9 cellular contexts compared by ENCODE assay signal in genomic region chr15:41971893-41972340, GRCh38. TPM values are rescaled to one million over a fixed set of nuclear protein-coding genes. Genes with fewer than 3 reads are reported as not detected.
DNase-seq lines count a peak whose midpoint lies in the region; TF ChIP-seq lines count a peak whose summit lies in the region.
"Had no signal": no experiment of that assay in that cellular context is flagged by ENCODE, and none has a peak within 500 bp of the region (broad histone marks: within the 10 kb centered on the region; RNA-seq: fewer than 3 reads in every experiment).

No MANE protein-coding gene starts in this region.

- H3K27me3 ChIP-seq in PC-9 (ENCODE audit: insufficient read depth, low read depth): no peaks in the 10 kb centered on the region

- H3K4me2 ChIP-seq in PC-9: peak overlapping the region; percentile 78

- H3K27ac Mint-ChIP-seq in nephron: peak overlapping the region in 2 of 3 experiments; percentile 56 to 75

- H3K9me3 Mint-ChIP-seq in nephron: no peaks in the 10 kb centered on the region

- DNase-seq in NCI-H82 (lab: John Stamatoyannopoulos, UW) (peak; percentile 62), NCI-H82 treated with DMSO at 0.1 percent for 48 hours (lab: John Stamatoyannopoulos, UW; ENCODE audit: unreplicated experiment) (no peak), HFF-Myc (ENCODE audit: extremely low read depth, low read depth) (no peak), PC-9 (no peak), epithelial cell of esophagus (ENCODE audit: low read depth) (no peak), inferior parietal cortex (ENCODE audit: extremely low spot score) (no peak), GM19238 (ENCODE audit: insufficient read length, low spot score) (no peak)

- H3K4me1 ChIP-seq in PC-9 (replicated peaks; ENCODE audit: insufficient read depth): peaks cover 28% of the 10 kb centered on the region

- H3K4me3 Mint-ChIP-seq in nephron: peak overlapping the region; percentile 89 to 95 (median 94)

- no peaks in the 10 kb centered on the region; the same call in 1 of the 2 replicates for H4K20me1 ChIP-seq in PC-9 (ENCODE audit: insufficient read depth)

- peak overlapping the region; percentile 83 for H2AFZ ChIP-seq in PC-9

- H3K36me3 Mint-ChIP-seq in nephron (ENCODE audit: low read depth): no peaks in the 10 kb centered on the region

- peak overlapping the region; percentile 92 for H3K27ac ChIP-seq in PC-9

- H3K27me3 Mint-ChIP-seq in nephron (ENCODE audit: low read depth): peaks cover 17% of the 10 kb centered on the region

- no peaks in the 10 kb centered on the region for H3K9me3 ChIP-seq in PC-9 (ENCODE audit: insufficient read depth, low read depth)

- H3K4me3 ChIP-seq in HFF-Myc (replicated peaks; ENCODE audit: low read depth, low read length) (peak overlapping the region; percentile 77), PC-9 (peak overlapping the region; percentile 77), epithelial cell of esophagus (ENCODE audit: low read length) (peak overlapping the region; percentile 81)

- peaks cover 43% of the 10 kb centered on the region for H3K79me2 ChIP-seq in PC-9 (ENCODE audit: low read depth)

- intact Hi-C loops in PC-9 (cut with micrococcal nuclease; ENCODE audit: unreplicated experiment): loop anchor here (1.0 to 2.0 kb wide), 5 partner anchors 37 to 197 kb away; partner anchors contain the start of genes MAPKBP1 and PLA2G4B

- no peaks in the 10 kb centered on the region for H3K36me3 ChIP-seq in PC-9 (ENCODE audit: low read depth)

- BruUV-seq in PC-9 (replicated peaks; lab: Mats Ljungman, UMichigan): no TSS peak

- POLR2A ChIA-PET in PC-9 (lab: Charles Lee; ENCODE audit: unreplicated experiment): interaction anchor here (0.5 to 1.3 kb wide), 7 partner anchors 23 to 722 kb away, joined by 3 to 6 read pairs (median 3); no protein-coding TSS in a partner anchor

- CTCF ChIA-PET in PC-9 (lab: Charles Lee): interaction anchor here (1.2 to 2.4 kb wide), 2 partner anchors 67 to 198 kb away, joined by 6 to 7 read pairs; partner anchors contain the start of gene MAPKBP1

- H3K9me2 ChIP-seq in PC-9 (ENCODE audit: insufficient read depth): no peaks in the 10 kb centered on the region

- peaks cover 23% of the 10 kb centered on the region for H3K4me1 Mint-ChIP-seq in nephron

- peaks cover 21% of the 10 kb centered on the region for H3F3A ChIP-seq in PC-9 (ENCODE audit: insufficient read depth, low read depth)

- TF ChIP-seq CTCF in HFF-Myc (IDR thresholded peaks at IDR 0.05; ENCODE audit: low read depth, low read length, missing control alignments): no peak
- TF ChIP-seq CTCF in PC-9 (conservative IDR thresholded peaks at IDR 0.05): no peak
- no peak for TF ChIP-seq CTCF in epithelial cell of esophagus (IDR thresholded peaks at IDR 0.05; ENCODE audit: insufficient read depth, low read depth, low read length, missing control alignments)
- no peak for TF ChIP-seq CTCF in nephron (IDR thresholded peaks at IDR 0.05; ENCODE audit: unreplicated experiment in 3 of 3)

RNA-seq across cellular contexts. Expression of gene EHD4, which starts 0.4 kb away (rescaled TPM):
- 15.4 and 18.1 TPM in 2 replicates for total RNA-seq in PC-9 (2021)

RNA-seq across cellular contexts. Expression of gene PLA2G4E, which starts 48.9 kb away (rescaled TPM):
- not detected in 2 replicates for total RNA-seq in PC-9 (2021)
- total RNA-seq: dermis microvascular lymphatic vessel endothelial cell had no signal
